ENCODE assay signal across 1 cellular context in genomic region chr17:39949028-39949427, GRCh38.
TF ChIP-seq lines count a peak whose summit lies in the region.

No MANE protein-coding gene starts in this region.

TF ChIP-seq in HepG2, 621 proteins besides CTCF, POLR2A, EP300 and RAD21:
- TF ChIP-seq YEATS2 (CRISPR knock-in tag; IDR thresholded peaks at IDR 0.05; ENCODE audit: borderline replicate concordance) (0 out of 2 replicates have a peak, but pooled peaks have one; percentile 9), ZNF800 (CRISPR knock-in tag; IDR thresholded peaks at IDR 0.05) (0 out of 2 replicates have a peak, but pooled peaks have one; percentile 23), ZSCAN29 (CRISPR knock-in tag; conservative IDR thresholded peaks at IDR 0.05) (0 out of 2 replicates have a peak, but pooled peaks have one; percentile 8), ZMAT3 (CRISPR knock-in tag; conservative IDR thresholded peaks at IDR 0.05) (0 out of 2 replicates have a peak, but pooled peaks have one; percentile 65), SNAPC2 (CRISPR knock-in tag; IDR thresholded peaks at IDR 0.05) (no peak), ZNF678 (CRISPR knock-in tag; IDR thresholded peaks at IDR 0.05) (no peak)
TF ChIP-seq in HepG2: peak in this region for 4.
